In the genomic region with DNA sequence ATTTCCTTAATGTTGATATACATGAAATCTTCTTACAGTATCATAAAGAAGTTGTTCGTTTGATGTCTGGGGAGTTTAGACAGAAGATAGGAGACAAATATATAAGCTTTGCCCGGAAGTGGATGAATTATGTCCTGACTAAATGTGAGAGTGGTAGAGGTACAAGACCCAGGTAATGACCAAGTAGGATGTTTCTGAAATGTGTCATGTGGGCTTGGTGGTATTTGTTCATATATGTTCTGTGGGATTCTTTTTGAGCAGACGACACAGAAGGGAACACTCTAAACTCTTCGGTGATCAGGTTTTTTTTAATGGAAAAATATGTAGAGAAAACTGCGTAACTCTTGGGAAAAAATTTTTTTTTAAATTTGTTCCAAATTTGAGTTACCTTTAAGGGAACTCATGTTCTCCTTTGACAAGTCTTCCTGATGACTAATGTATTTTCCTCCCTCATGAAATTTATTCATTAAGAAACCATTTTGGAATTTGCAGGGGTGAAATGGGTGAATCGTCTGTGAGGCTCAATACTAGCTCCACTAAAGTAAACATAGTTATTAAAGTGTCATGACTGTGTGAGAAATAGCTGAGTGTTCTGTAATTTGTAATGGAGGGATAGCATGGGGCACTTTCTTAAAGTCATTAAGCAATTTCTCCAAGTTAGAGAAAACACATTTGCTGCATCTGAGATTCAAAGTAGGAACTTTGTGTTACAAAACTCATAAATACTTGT, we compare ENCODE assay signal across 22 cellular contexts.
DNase-seq lines count a peak whose midpoint lies in the region; ATAC-seq, FAIRE-seq and TF ChIP-seq lines count a peak whose summit lies in the region.
"Had no signal": no experiment of that assay in that cellular context is flagged by ENCODE, and none has a peak within 500 bp of the region (broad histone marks: within the 10 kb centered on the region; RNA-seq: fewer than 3 reads in every experiment).

No MANE protein-coding gene starts in this region.

- no peak overlapping the region for H3K4me3 Mint-ChIP-seq in astrocyte (ENCODE audit: unreplicated experiment)

- DNase-seq in GM23248 (peak; percentile 79), astrocyte (ENCODE audit: low read depth) (peak; percentile 75), NCI-H2171 treated with DMSO at 0.1 percent for 48 hours (lab: John Stamatoyannopoulos, UW) (no peak), omental fat pad (ENCODE audit: low spot score) (no peak), HuH-7 (ENCODE audit: low spot score) (no peak), dermis blood vessel endothelial cell (no peak)
- DNase-seq: activated CD4-positive, CD25-positive, alpha-beta regulatory T cell treated with anti-CD3 and anti-CD28 coated beads, Interleukin-2, amount 50 U/mL, for 72 hours; activated naive CD4-positive, alpha-beta T cell; COR-L47; GDM1; hippocampal formation; NCI-H2081; NCI-H524 treated with DMSO at 0.1 percent for 48 hours; right lobe of liver; stimulated activated CD4-positive, alpha-beta T cell treated with anti-CD3 and anti-CD28 coated beads, Interleukin-2, amount 100 ng/mL, for 24 hours; substantia nigra; T-helper 2 cell had no signal

- TF ChIP-seq POLR2A in gastroesophageal sphincter (IDR thresholded peaks at IDR 0.05), result no peak

- H3K79me2 ChIP-seq in ACC112 (ENCODE audit: control insufficient read depth, insufficient read depth, low read length, unreplicated experiment) (no peaks in the 10 kb centered on the region), GM23248 (ENCODE audit: insufficient read depth) (no peaks in the 10 kb centered on the region; the same call in 1 of the 2 replicates), astrocyte (ENCODE audit: insufficient read depth, low read length) (no peaks in the 10 kb centered on the region)

- FAIRE-seq in astrocyte (lab: Jason Lieb, UNC), result no peak
- FAIRE-seq: H1 had no signal

- TF ChIP-seq EP300 in gastroesophageal sphincter (IDR thresholded peaks at IDR 0.05), result no peak

- ATAC-seq in gastroesophageal sphincter, result peak; percentile 85
- ATAC-seq in omental fat pad (ENCODE audit: low FRiP score), result no peak
- ATAC-seq: right lobe of liver had no signal

- 53% methylated on average over 6 of the region's 6 CpGs for WGBS in GM23248 (ENCODE audit: low coverage in 1 of 2, low lambda C conversion rate in 2 of 2, missing lambda C conversion rate in 2 of 2), 2 experiments
- 73 to 74% methylated on average over 5 to 6 of the region's 6 CpGs for WGBS in gastroesophageal sphincter (ENCODE audit: low coverage in 1 of 2), 2 donors

- TF ChIP-seq CTCF in astrocyte (IDR thresholded peaks at IDR 0.05; ENCODE audit: insufficient read depth, low read depth, low read length) (no peak), gastroesophageal sphincter (IDR thresholded peaks at IDR 0.05) (no peak), omental fat pad (IDR thresholded peaks at IDR 0.05) (no peak)

- peaks cover 21% of the 10 kb centered on the region; the same call in 1 of the 2 replicates for H3K36me3 ChIP-seq in ACC112 (ENCODE audit: insufficient read depth, low read length)
- H3K36me3 ChIP-seq in GM23248 (ENCODE audit: low read depth), result peaks cover 40% of the 10 kb centered on the region
- H3K36me3 ChIP-seq in astrocyte (ENCODE audit: insufficient read depth, low read length), result peaks cover 14% of the 10 kb centered on the region
- peaks cover 9 to 86% of the 10 kb centered on the region in 2 donors for H3K36me3 ChIP-seq in gastroesophageal sphincter

- no peak overlapping the region for H3K27ac Mint-ChIP-seq in astrocyte (ENCODE audit: unreplicated experiment)

- H3F3A ChIP-seq in GM23248 (ENCODE audit: insufficient read depth), result peaks cover 25% of the 10 kb centered on the region

- H3K36me3 Mint-ChIP-seq in astrocyte (ENCODE audit: low read depth, unreplicated experiment), result peaks cover 4% of the 10 kb centered on the region

- H2AFZ ChIP-seq in ACC112 (ENCODE audit: low read length, unreplicated experiment), result no peak overlapping the region
- H2AFZ ChIP-seq in GM23248, result no peak overlapping the region
- no peak overlapping the region for H2AFZ ChIP-seq in astrocyte (ENCODE audit: low read depth, low read length)

- in situ Hi-C loops in GM23248 (cut with MboI), result no loop called here

- H3K9me3 Mint-ChIP-seq in astrocyte (ENCODE audit: unreplicated experiment), result no peaks in the 10 kb centered on the region

- H3K4me2 ChIP-seq in GM23248 (ENCODE audit: unreplicated experiment) (peak overlapping the region; percentile 46), astrocyte (ENCODE audit: low read length) (no peak overlapping the region)

- H3K4me1 ChIP-seq in ACC112 (ENCODE audit: control insufficient read depth, insufficient read depth, low read length, unreplicated experiment) (peaks cover 24% of the 10 kb centered on the region), GM23248 (ENCODE audit: insufficient read depth) (peaks cover 44% of the 10 kb centered on the region), astrocyte (ENCODE audit: insufficient read depth, low read length) (peaks cover 8% of the 10 kb centered on the region), gastroesophageal sphincter (no peaks in the 10 kb centered on the region)
- H3K4me1 ChIP-seq: ascending aorta, right lobe of liver had no signal

- peaks cover 5% of the 10 kb centered on the region for H3K4me1 Mint-ChIP-seq in astrocyte (ENCODE audit: low read depth, unreplicated experiment)

- H3K27ac ChIP-seq in ACC112 (ENCODE audit: low read depth, low read length), result peak overlapping the region; percentile 16
- peak overlapping the region; percentile 62 for H3K27ac ChIP-seq in GM23248
- H3K27ac ChIP-seq in astrocyte (ENCODE audit: low read depth, low read length), result peak overlapping the region; percentile 46
- H3K27ac ChIP-seq in gastroesophageal sphincter, result no peak overlapping the region
- H3K27ac ChIP-seq: ascending aorta, coronary artery, right lobe of liver had no signal

- no peaks in the 10 kb centered on the region for H3K9me2 ChIP-seq in GM23248 (ENCODE audit: insufficient read depth)

- no peaks in the 10 kb centered on the region for H3K9me3 ChIP-seq in GM23248 (ENCODE audit: low read depth)
- no peaks in the 10 kb centered on the region for H3K9me3 ChIP-seq in astrocyte (ENCODE audit: insufficient read depth, low read depth, low read length)
- no peaks in the 10 kb centered on the region for H3K9me3 ChIP-seq in gastroesophageal sphincter
- H3K9me3 ChIP-seq: ascending aorta, right lobe of liver had no signal

- no peak overlapping the region for H3K4me3 ChIP-seq in ACC112 (ENCODE audit: low read depth, low read length)
- no peak overlapping the region for H3K4me3 ChIP-seq in GM23248
- H3K4me3 ChIP-seq in astrocyte (ENCODE audit: insufficient read depth, low read depth, low read length), result no peak overlapping the region
- H3K4me3 ChIP-seq in gastroesophageal sphincter, result no peak overlapping the region
- H3K4me3 ChIP-seq: ascending aorta, coronary artery, right lobe of liver had no signal

- H3K27me3 Mint-ChIP-seq in astrocyte (ENCODE audit: low read depth, unreplicated experiment), result no peaks in the 10 kb centered on the region

- peak overlapping the region; percentile 23 for H3K9ac ChIP-seq in GM23248
- no peak overlapping the region for H3K9ac ChIP-seq in astrocyte (ENCODE audit: low read length)

- H4K20me1 ChIP-seq in GM23248 (ENCODE audit: insufficient read depth) (no peaks in the 10 kb centered on the region), astrocyte (ENCODE audit: insufficient read depth, low read length) (no peaks in the 10 kb centered on the region)

- H3K27me3 ChIP-seq in ACC112 (ENCODE audit: insufficient read depth, low read length), result no peaks in the 10 kb centered on the region
- H3K27me3 ChIP-seq in GM23248 (replicated peaks; ENCODE audit: insufficient read depth), result no peaks in the 10 kb centered on the region
- no peaks in the 10 kb centered on the region for H3K27me3 ChIP-seq in astrocyte (ENCODE audit: insufficient read depth, low read length)
- H3K27me3 ChIP-seq in gastroesophageal sphincter, result no peaks in the 10 kb centered on the region
- H3K27me3 ChIP-seq: ascending aorta, right lobe of liver had no signal

Comparison
In these comparisons a context has a peak if more than half of its experiments do, and no peak if none do; other contexts are left out.
1. H3K27ac ChIP-seq: peak in ACC112 (single experiment), GM23248 (single experiment) and astrocyte (single experiment); none in gastroesophageal sphincter (0 of 4).
2. DNase-seq: peak in GM23248 (single experiment) and astrocyte (single experiment); none in NCI-H2171 treated with DMSO at 0.1 percent for 48 hours (single experiment), omental fat pad (single experiment), HuH-7 (single experiment) and dermis blood vessel endothelial cell (single experiment).